28 cellular contexts compared by ENCODE assay signal in genomic region chr21:32346951-32347350, GRCh38. TPM values are rescaled to one million over a fixed set of nuclear protein-coding genes. Genes with fewer than 3 reads are reported as not detected.
"Had no signal": no experiment of that assay in that cellular context is flagged by ENCODE, and none has a peak within 500 bp of the region (broad histone marks: within the 10 kb centered on the region; RNA-seq: fewer than 3 reads in every experiment).

No MANE protein-coding gene starts in this region.

- H3K27me3 ChIP-seq: cardiac muscle cell, dorsolateral prefrontal cortex, esophagus muscularis mucosa, foreskin keratinocyte, gastrocnemius medialis, heart left ventricle had no signal

- H3K27ac ChIP-seq: cardiac muscle cell, coronary artery, dorsolateral prefrontal cortex, esophagus muscularis mucosa, foreskin keratinocyte, gastrocnemius medialis, heart left ventricle had no signal

- H3K9me3 ChIP-seq: gastrocnemius medialis had no signal

- H3K4me3 ChIP-seq: cardiac muscle cell, coronary artery, dorsolateral prefrontal cortex, esophagus muscularis mucosa, gastrocnemius medialis, heart left ventricle had no signal

- H3K4me1 ChIP-seq: esophagus muscularis mucosa, gastrocnemius medialis, heart left ventricle had no signal

- ATAC-seq: foreskin keratinocyte, gastrocnemius medialis, WTC11 had no signal

- DNase-seq: activated CD4-positive, alpha-beta memory T cell treated with anti-CD3 and anti-CD28 coated beads, Interleukin-2, amount 10 ng/mL, durations not matched to agents 7 days and 5 days; activated CD4-positive, alpha-beta T cell treated with anti-CD3 and anti-CD28 coated beads for 1 hour; activated CD4-positive, alpha-beta T cell treated with anti-CD3 and anti-CD28 coated beads for 4 hours; activated CD4-positive, alpha-beta T cell treated with anti-CD3 and anti-CD28 coated beads, Interleukin-2, amount 10 ng/mL, durations not matched to agents 7 days and 5 days; activated CD4-positive, alpha-beta T cell treated with anti-CD3 and anti-CD28 coated beads, Interleukin-2, amount 50 U/mL, for 4 hours; activated gamma-delta T cell treated with Interleukin-2 at 50 U/mL for 16 hours; activated naive CD4-positive, alpha-beta T cell treated with anti-CD3 and anti-CD28 coated beads, Interleukin-2, amount 50 U/mL, for 16 hours; activated naive CD4-positive, alpha-beta T cell treated with Interleukin-2 at 50 U/mL for 16 hours; activated T-cell treated with anti-CD3 and anti-CD28 coated beads, Interleukin-2, amount 50 U/mL, for 1 hour; activated T-cell treated with anti-CD3 and anti-CD28 coated beads, Interleukin-2, amount 50 U/mL, for 48 hours; amniotic stem cell; anterior cingulate cortex; dorsolateral prefrontal cortex; effector memory CD4-positive, alpha-beta T cell; erythroblast; foreskin keratinocyte; gastrocnemius medialis; glutamatergic neuron; heart left ventricle; T-helper 2 cell had no signal

RNA-seq across cellular contexts. Expression of gene MRAP, which starts 48.3 kb away (rescaled TPM):
- total RNA-seq: activated CD4-positive, alpha-beta memory T cell treated with anti-CD3 and anti-CD28 coated beads, Interleukin-2, amount 10 ng/mL, durations not matched to agents 7 days and 5 days; activated CD4-positive, alpha-beta T cell treated with anti-CD3 and anti-CD28 coated beads, Interleukin-2, amount 10 ng/mL, durations not matched to agents 7 days and 5 days; activated T-helper 1 cell treated with anti-CD3 and anti-CD28 coated beads, Interleukin-12 subunit alpha, Interleukin-12 subunit beta, Interleukin-2, Interleukin-4 antibody, amounts not matched to agents 30 ng/mL and 10 ng/mL and 1 ng/mL, durations not matched to agents 14 hours and 24 hours and 36 hours; activated T-helper 2 cell treated with anti-CD3 and anti-CD28 coated beads, Interferon-gamma antibody, Interleukin-2, Interleukin-4, amounts not matched to agents 10 μg/mL and 5 μg/mL and 100 μg/mL, durations not matched to agents 14 hours and 24 hours and 36 hours; astrocyte; cardiac muscle cell; esophagus muscularis mucosa; foreskin keratinocyte; gastrocnemius medialis; T-helper 1 cell treated with Interleukin-12 subunit alpha and Interleukin-12 subunit beta and Interleukin-4 antibody, amounts not matched to agents 30 ng/mL and 1 ng/mL, for 36 hours; WTC11 had no signal
- polyA plus RNA-seq: cardiac muscle cell, foreskin keratinocyte had no signal
